ENCODE assay signal across 1 cellular context in the genomic region with DNA sequence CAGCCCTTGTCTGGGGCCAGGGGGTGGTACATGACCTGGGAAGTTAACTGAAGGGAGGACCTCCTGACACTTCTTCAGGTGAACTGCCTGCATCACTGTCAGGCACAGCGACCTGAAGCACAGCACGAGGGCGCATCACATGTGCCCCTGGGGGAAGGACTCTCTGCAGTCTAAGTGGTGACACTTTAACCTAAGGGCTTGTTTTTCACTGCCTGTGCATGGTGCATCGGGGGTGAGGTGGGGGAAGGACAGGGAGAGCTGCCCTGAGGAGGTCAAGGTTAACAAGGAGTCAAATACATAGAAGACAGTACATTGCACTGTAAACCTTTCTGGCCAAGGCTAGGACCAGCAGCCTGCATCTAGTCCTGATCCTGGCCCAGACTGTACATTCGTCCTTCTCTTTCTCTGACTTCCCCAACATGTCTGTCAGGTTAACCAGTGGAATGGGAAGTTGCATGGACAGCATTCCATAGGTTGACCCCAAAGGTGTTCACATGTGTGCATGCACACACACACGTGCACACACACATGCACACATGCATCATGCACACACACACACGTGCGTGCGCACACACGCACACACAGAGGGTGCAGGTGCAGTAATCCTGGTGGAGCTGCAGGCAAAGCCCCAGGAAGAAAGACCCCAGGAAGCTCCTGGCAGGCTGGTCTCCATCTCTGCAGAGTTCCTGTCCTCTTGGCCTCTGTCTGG.
TF ChIP-seq lines count a peak whose summit lies in the region.

No MANE protein-coding gene starts in this region.

TF ChIP-seq in HepG2, 621 proteins besides CTCF, POLR2A, EP300 and RAD21 (continued from another document and continues in another):
- TF ChIP-seq, protein P1, sequence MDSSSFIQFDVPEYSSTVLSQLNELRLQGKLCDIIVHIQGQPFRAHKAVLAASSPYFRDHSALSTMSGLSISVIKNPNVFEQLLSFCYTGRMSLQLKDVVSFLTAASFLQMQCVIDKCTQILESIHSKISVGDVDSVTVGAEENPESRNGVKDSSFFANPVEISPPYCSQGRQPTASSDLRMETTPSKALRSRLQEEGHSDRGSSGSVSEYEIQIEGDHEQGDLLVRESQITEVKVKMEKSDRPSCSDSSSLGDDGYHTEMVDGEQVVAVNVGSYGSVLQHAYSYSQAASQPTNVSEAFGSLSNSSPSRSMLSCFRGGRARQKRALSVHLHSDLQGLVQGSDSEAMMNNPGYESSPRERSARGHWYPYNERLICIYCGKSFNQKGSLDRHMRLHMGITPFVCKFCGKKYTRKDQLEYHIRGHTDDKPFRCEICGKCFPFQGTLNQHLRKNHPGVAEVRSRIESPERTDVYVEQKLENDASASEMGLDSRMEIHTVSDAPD (CRISPR knock-in tag; IDR thresholded peaks at IDR 0.05), result no peak
- TF ChIP-seq CREB1 (IDR thresholded peaks at IDR 0.05) (no peak), CREB1 (CRISPR knock-in tag; IDR thresholded peaks at IDR 0.05) (no peak), ZFP82 (CRISPR knock-in tag; IDR thresholded peaks at IDR 0.05; ENCODE audit: borderline replicate concordance) (no peak), NFYB (CRISPR knock-in tag; IDR thresholded peaks at IDR 0.05) (no peak), ZNF788 (CRISPR knock-in tag; IDR thresholded peaks at IDR 0.05; ENCODE audit: borderline replicate concordance) (no peak), SRSF4 (IDR thresholded peaks at IDR 0.05; ENCODE audit: low read depth, low read length, poor library complexity, severe bottlenecking) (no peak), ZNF350 (CRISPR knock-in tag; IDR thresholded peaks at IDR 0.05; ENCODE audit: borderline replicate concordance, low read depth) (no peak), RBM22 (optimal IDR thresholded peaks at IDR 0.05; ENCODE audit: low read length) (no peak), ZNF431 (CRISPR knock-in tag; IDR thresholded peaks at IDR 0.05; ENCODE audit: borderline replicate concordance, low read depth) (0 out of 2 replicates have a peak, but pooled peaks have one; percentile 52), MED8 (CRISPR knock-in tag; IDR thresholded peaks at IDR 0.05; ENCODE audit: insufficient replicate concordance) (no peak), MAZ (IDR thresholded peaks at IDR 0.05; ENCODE audit: borderline replicate concordance, low read depth, low read length) (no peak), MAZ (CRISPR knock-in tag; IDR thresholded peaks at IDR 0.05; ENCODE audit: low read depth) (no peak), SOX6 (IDR thresholded peaks at IDR 0.05) (no peak), SOX6 (CRISPR knock-in tag; IDR thresholded peaks at IDR 0.05) (0 out of 2 replicates have a peak, but pooled peaks have one; percentile 22), CBX5 (CRISPR knock-in tag; IDR thresholded peaks at IDR 0.05; ENCODE audit: borderline replicate concordance) (no peak), SMARCE1 (IDR thresholded peaks at IDR 0.05; ENCODE audit: borderline replicate concordance) (no peak)
- TF ChIP-seq, protein P2, sequence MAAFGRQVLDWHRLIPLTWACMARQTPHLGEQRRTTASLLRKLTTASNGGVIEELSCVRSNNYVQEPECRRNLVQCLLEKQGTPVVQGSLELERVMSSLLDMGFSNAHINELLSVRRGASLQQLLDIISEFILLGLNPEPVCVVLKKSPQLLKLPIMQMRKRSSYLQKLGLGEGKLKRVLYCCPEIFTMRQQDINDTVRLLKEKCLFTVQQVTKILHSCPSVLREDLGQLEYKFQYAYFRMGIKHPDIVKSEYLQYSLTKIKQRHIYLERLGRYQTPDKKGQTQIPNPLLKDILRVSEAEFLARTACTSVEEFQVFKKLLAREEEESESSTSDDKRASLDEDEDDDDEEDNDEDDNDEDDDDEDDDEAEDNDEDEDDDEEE (CRISPR knock-in tag; IDR thresholded peaks at IDR 0.05), result no peak
- TF ChIP-seq, protein P3, sequence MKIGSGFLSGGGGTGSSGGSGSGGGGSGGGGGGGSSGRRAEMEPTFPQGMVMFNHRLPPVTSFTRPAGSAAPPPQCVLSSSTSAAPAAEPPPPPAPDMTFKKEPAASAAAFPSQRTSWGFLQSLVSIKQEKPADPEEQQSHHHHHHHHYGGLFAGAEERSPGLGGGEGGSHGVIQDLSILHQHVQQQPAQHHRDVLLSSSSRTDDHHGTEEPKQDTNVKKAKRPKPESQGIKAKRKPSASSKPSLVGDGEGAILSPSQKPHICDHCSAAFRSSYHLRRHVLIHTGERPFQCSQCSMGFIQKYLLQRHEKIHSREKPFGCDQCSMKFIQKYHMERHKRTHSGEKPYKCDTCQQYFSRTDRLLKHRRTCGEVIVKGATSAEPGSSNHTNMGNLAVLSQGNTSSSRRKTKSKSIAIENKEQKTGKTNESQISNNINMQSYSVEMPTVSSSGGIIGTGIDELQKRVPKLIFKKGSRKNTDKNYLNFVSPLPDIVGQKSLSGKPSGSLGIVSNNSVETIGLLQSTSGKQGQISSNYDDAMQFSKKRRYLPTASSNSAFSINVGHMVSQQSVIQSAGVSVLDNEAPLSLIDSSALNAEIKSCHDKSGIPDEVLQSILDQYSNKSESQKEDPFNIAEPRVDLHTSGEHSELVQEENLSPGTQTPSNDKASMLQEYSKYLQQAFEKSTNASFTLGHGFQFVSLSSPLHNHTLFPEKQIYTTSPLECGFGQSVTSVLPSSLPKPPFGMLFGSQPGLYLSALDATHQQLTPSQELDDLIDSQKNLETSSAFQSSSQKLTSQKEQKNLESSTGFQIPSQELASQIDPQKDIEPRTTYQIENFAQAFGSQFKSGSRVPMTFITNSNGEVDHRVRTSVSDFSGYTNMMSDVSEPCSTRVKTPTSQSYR (CRISPR knock-in tag; IDR thresholded peaks at IDR 0.05; ENCODE audit: borderline replicate concordance), result peak; percentile 66; the same call in 1 of the 2 replicates
- TF ChIP-seq, protein P4, sequence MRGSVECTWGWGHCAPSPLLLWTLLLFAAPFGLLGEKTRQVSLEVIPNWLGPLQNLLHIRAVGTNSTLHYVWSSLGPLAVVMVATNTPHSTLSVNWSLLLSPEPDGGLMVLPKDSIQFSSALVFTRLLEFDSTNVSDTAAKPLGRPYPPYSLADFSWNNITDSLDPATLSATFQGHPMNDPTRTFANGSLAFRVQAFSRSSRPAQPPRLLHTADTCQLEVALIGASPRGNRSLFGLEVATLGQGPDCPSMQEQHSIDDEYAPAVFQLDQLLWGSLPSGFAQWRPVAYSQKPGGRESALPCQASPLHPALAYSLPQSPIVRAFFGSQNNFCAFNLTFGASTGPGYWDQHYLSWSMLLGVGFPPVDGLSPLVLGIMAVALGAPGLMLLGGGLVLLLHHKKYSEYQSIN (CRISPR knock-in tag; IDR thresholded peaks at IDR 0.05; ENCODE audit: borderline replicate concordance), result no peak
- TF ChIP-seq, protein P5, sequence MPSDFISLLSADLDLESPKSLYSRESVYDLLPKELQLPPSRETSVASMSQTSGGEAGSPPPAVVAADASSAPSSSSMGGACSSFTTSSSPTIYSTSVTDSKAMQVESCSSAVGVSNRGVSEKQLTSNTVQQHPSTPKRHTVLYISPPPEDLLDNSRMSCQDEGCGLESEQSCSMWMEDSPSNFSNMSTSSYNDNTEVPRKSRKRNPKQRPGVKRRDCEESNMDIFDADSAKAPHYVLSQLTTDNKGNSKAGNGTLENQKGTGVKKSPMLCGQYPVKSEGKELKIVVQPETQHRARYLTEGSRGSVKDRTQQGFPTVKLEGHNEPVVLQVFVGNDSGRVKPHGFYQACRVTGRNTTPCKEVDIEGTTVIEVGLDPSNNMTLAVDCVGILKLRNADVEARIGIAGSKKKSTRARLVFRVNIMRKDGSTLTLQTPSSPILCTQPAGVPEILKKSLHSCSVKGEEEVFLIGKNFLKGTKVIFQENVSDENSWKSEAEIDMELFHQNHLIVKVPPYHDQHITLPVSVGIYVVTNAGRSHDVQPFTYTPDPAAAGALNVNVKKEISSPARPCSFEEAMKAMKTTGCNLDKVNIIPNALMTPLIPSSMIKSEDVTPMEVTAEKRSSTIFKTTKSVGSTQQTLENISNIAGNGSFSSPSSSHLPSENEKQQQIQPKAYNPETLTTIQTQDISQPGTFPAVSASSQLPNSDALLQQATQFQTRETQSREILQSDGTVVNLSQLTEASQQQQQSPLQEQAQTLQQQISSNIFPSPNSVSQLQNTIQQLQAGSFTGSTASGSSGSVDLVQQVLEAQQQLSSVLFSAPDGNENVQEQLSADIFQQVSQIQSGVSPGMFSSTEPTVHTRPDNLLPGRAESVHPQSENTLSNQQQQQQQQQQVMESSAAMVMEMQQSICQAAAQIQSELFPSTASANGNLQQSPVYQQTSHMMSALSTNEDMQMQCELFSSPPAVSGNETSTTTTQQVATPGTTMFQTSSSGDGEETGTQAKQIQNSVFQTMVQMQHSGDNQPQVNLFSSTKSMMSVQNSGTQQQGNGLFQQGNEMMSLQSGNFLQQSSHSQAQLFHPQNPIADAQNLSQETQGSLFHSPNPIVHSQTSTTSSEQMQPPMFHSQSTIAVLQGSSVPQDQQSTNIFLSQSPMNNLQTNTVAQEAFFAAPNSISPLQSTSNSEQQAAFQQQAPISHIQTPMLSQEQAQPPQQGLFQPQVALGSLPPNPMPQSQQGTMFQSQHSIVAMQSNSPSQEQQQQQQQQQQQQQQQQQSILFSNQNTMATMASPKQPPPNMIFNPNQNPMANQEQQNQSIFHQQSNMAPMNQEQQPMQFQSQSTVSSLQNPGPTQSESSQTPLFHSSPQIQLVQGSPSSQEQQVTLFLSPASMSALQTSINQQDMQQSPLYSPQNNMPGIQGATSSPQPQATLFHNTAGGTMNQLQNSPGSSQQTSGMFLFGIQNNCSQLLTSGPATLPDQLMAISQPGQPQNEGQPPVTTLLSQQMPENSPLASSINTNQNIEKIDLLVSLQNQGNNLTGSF (CRISPR knock-in tag; IDR thresholded peaks at IDR 0.05), result no peak
- TF ChIP-seq, protein P6, sequence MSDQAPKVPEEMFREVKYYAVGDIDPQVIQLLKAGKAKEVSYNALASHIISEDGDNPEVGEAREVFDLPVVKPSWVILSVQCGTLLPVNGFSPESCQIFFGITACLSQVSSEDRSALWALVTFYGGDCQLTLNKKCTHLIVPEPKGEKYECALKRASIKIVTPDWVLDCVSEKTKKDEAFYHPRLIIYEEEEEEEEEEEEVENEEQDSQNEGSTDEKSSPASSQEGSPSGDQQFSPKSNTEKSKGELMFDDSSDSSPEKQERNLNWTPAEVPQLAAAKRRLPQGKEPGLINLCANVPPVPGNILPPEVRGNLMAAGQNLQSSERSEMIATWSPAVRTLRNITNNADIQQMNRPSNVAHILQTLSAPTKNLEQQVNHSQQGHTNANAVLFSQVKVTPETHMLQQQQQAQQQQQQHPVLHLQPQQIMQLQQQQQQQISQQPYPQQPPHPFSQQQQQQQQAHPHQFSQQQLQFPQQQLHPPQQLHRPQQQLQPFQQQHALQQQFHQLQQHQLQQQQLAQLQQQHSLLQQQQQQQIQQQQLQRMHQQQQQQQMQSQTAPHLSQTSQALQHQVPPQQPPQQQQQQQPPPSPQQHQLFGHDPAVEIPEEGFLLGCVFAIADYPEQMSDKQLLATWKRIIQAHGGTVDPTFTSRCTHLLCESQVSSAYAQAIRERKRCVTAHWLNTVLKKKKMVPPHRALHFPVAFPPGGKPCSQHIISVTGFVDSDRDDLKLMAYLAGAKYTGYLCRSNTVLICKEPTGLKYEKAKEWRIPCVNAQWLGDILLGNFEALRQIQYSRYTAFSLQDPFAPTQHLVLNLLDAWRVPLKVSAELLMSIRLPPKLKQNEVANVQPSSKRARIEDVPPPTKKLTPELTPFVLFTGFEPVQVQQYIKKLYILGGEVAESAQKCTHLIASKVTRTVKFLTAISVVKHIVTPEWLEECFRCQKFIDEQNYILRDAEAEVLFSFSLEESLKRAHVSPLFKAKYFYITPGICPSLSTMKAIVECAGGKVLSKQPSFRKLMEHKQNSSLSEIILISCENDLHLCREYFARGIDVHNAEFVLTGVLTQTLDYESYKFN (CRISPR knock-in tag; conservative IDR thresholded peaks at IDR 0.05), result peak; percentile 49; the same call in 1 of the 2 replicates
- TF ChIP-seq, protein P7, sequence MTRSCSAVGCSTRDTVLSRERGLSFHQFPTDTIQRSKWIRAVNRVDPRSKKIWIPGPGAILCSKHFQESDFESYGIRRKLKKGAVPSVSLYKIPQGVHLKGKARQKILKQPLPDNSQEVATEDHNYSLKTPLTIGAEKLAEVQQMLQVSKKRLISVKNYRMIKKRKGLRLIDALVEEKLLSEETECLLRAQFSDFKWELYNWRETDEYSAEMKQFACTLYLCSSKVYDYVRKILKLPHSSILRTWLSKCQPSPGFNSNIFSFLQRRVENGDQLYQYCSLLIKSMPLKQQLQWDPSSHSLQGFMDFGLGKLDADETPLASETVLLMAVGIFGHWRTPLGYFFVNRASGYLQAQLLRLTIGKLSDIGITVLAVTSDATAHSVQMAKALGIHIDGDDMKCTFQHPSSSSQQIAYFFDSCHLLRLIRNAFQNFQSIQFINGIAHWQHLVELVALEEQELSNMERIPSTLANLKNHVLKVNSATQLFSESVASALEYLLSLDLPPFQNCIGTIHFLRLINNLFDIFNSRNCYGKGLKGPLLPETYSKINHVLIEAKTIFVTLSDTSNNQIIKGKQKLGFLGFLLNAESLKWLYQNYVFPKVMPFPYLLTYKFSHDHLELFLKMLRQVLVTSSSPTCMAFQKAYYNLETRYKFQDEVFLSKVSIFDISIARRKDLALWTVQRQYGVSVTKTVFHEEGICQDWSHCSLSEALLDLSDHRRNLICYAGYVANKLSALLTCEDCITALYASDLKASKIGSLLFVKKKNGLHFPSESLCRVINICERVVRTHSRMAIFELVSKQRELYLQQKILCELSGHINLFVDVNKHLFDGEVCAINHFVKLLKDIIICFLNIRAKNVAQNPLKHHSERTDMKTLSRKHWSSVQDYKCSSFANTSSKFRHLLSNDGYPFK (CRISPR knock-in tag; IDR thresholded peaks at IDR 0.05; ENCODE audit: borderline replicate concordance), result no peak
- TF ChIP-seq, protein P8, sequence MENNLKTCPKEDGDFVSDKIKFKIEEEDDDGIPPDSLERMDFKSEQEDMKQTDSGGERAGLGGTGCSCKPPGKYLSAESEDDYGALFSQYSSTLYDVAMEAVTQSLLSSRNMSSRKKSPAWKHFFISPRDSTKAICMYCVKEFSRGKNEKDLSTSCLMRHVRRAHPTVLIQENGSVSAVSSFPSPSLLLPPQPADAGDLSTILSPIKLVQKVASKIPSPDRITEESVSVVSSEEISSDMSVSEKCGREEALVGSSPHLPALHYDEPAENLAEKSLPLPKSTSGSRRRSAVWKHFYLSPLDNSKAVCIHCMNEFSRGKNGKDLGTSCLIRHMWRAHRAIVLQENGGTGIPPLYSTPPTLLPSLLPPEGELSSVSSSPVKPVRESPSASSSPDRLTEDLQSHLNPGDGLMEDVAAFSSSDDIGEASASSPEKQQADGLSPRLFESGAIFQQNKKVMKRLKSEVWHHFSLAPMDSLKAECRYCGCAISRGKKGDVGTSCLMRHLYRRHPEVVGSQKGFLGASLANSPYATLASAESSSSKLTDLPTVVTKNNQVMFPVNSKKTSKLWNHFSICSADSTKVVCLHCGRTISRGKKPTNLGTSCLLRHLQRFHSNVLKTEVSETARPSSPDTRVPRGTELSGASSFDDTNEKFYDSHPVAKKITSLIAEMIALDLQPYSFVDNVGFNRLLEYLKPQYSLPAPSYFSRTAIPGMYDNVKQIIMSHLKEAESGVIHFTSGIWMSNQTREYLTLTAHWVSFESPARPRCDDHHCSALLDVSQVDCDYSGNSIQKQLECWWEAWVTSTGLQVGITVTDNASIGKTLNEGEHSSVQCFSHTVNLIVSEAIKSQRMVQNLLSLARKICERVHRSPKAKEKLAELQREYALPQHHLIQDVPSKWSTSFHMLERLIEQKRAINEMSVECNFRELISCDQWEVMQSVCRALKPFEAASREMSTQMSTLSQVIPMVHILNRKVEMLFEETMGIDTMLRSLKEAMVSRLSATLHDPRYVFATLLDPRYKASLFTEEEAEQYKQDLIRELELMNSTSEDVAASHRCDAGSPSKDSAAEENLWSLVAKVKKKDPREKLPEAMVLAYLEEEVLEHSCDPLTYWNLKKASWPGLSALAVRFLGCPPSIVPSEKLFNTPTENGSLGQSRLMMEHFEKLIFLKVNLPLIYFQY (CRISPR knock-in tag; IDR thresholded peaks at IDR 0.05; ENCODE audit: borderline replicate concordance), result no peak
